Comparison of ENCODE assay signal across 28 cellular contexts in the genomic region with DNA sequence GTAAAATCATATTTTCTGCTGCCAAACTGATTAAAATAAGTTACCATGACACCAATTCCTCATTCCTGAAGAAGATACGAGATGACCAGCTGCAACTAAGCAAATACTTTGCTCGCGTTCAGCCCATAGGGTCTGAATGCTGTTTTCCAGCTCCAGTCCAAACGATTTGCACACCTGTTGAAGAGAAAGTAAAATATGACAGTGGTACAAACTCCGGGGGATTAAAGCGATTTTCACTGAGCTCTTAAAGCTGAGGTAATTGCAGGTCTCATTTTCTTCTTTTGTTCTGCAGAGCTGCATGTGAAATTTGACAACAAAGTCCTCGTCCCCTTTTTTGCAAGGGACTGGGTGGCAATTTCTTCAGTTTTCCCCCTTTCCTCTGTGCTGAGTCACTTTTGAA.
"Had no signal": no experiment of that assay in that cellular context is flagged by ENCODE, and none has a peak within 500 bp of the region (broad histone marks: within the 10 kb centered on the region; RNA-seq: fewer than 3 reads in every experiment).

No MANE protein-coding gene starts in this region.

- H3K36me3 ChIP-seq: esophagus squamous epithelium, left lung, lower lobe of right lung, spleen, suprapubic skin, tibial artery, upper lobe of right lung had no signal

- ATAC-seq: left lung; lower lobe of right lung; naive thymus-derived CD8-positive, alpha-beta T cell; right cardiac atrium; upper lobe of right lung had no signal

- H3K4me3 ChIP-seq: esophagus squamous epithelium, left lung, lower lobe of right lung, spleen, suprapubic skin, tibial artery, upper lobe of right lung had no signal

- H3K27me3 ChIP-seq: esophagus squamous epithelium, left lung, suprapubic skin, tibial artery, upper lobe of right lung had no signal

- H3K27ac ChIP-seq: epithelial cell of prostate, esophagus squamous epithelium, left lung, lower lobe of right lung, spleen, suprapubic skin, tibial artery, upper lobe of right lung, VCaP had no signal

- H3K9me3 ChIP-seq: esophagus squamous epithelium, left lung, lower lobe of right lung, spleen, suprapubic skin, tibial artery, upper lobe of right lung had no signal

- FAIRE-seq: bronchial epithelial cell, endometrium, islet of Langerhans, TTC549 had no signal

- H3K4me1 ChIP-seq: esophagus squamous epithelium, left lung, lower lobe of right lung, suprapubic skin, tibial artery, upper lobe of right lung had no signal

- DNase-seq: activated CD4-positive, alpha-beta T cell treated with anti-CD3 and anti-CD28 coated beads for 4 hours; activated CD4-positive, alpha-beta T cell treated with anti-CD3 and anti-CD28 coated beads, Interleukin-2, amount 50 U/mL, for 4 hours; activated effector memory CD4-positive, alpha-beta T cell treated with Interleukin-2 at 50 U/mL for 16 hours; activated naive CD4-positive, alpha-beta T cell treated with Interleukin-2 at 50 U/mL for 16 hours; activated T-cell treated with anti-CD3 and anti-CD28 coated beads for 4 hours; anterior cingulate cortex; dermis blood vessel endothelial cell; effector CD4-positive, alpha-beta T cell; esophagus squamous epithelium; foreskin melanocyte; glutamatergic neuron; left lung; lower lobe of right lung; mesenchymal stem cell; naive thymus-derived CD8-positive, alpha-beta T cell; occipital lobe; right cardiac atrium; spleen; stimulated activated naive CD4-positive, alpha-beta T cell; tibial artery; upper lobe of right lung had no signal
